In the genomic region with DNA sequence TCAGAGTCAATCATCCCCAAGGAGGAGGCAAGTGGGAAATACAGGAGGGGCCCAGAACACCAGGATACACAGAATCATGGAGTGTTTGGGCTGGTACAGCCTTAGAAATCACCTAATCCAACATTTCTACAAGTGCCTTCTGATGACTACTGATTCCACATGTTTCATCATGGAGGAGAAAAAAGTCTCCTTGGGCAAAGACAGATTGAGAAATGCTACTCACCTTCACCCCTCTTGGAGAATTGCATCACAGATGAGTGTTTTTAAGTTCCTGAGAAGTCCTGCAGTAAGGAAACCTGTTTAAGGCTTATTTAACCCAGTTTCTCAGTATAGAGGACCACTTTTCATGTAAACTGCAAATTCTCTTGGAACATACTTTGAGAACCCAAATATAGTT, we compare ENCODE assay signal across 17 cellular contexts. TPM values are rescaled to one million over a fixed set of nuclear protein-coding genes. Genes with fewer than 3 reads are reported as not detected.
DNase-seq lines count a peak whose midpoint lies in the region; ATAC-seq and TF ChIP-seq lines count a peak whose summit lies in the region.
"Had no signal": no experiment of that assay in that cellular context is flagged by ENCODE, and none has a peak within 500 bp of the region (broad histone marks: within the 10 kb centered on the region; RNA-seq: fewer than 3 reads in every experiment).

No MANE protein-coding gene starts in this region.

- no peak overlapping the region for H2BK5ac ChIP-seq in trophoblast cell (ENCODE audit: low read depth, low read length, poor library complexity)

- H3K4me1 ChIP-seq in trophoblast cell (ENCODE audit: control insufficient read depth in 1 of 2, insufficient read depth in 2 of 2, low read length in 2 of 2), result peaks cover 17 to 29% of the 10 kb centered on the region in 2 experiments
- H3K4me1 ChIP-seq: SJCRH30 had no signal

- peak overlapping the region; percentile 25 for H4K8ac ChIP-seq in trophoblast cell (ENCODE audit: low read depth, low read length)

- no peak overlapping the region for H3K23ac ChIP-seq in trophoblast cell (ENCODE audit: low read length)

- peak overlapping the region; percentile 46 for H2BK12ac ChIP-seq in trophoblast cell (ENCODE audit: low read length)

- H3K14ac ChIP-seq in trophoblast cell (ENCODE audit: low read length), result no peak overlapping the region

- ATAC-seq in HG03565 (IDR thresholded peaks at IDR 0.05; ENCODE audit: unreplicated experiment), result no peak

- no peak overlapping the region for H3K4me3 ChIP-seq in AG10803 (ENCODE audit: low read length)
- no peak overlapping the region for H3K4me3 ChIP-seq in epithelial cell of esophagus (ENCODE audit: low read length)
- no peak overlapping the region for H3K4me3 ChIP-seq in trophoblast cell (ENCODE audit: low read depth, low read length)
- H3K4me3 ChIP-seq: GM12878, HAP-1, K562, SJCRH30 had no signal

- H4K12ac ChIP-seq in trophoblast cell (ENCODE audit: low read depth, low read length), result no peak overlapping the region

- H2AK5ac ChIP-seq in trophoblast cell (ENCODE audit: low read length), result no peak overlapping the region

- H3K4ac ChIP-seq in trophoblast cell (ENCODE audit: low read depth, low read length), result no peak overlapping the region

- peaks cover 6% of the 10 kb centered on the region for H3K79me2 ChIP-seq in trophoblast cell (ENCODE audit: control insufficient read depth, insufficient read depth, low read length, poor library complexity)

- H2BK120ac ChIP-seq in trophoblast cell (ENCODE audit: insufficient read depth, low read length, poor library complexity), result peak overlapping the region; percentile 4

- peaks cover 11% of the 10 kb centered on the region for H3K79me1 ChIP-seq in trophoblast cell (ENCODE audit: low read length)

- no peaks in the 10 kb centered on the region for H3K9me3 ChIP-seq in trophoblast cell (ENCODE audit: insufficient read depth, low read depth, low read length)
- H3K9me3 ChIP-seq: Caco-2, HAP-1, SJCRH30 had no signal

- no peak overlapping the region for H3K4me2 ChIP-seq in trophoblast cell (ENCODE audit: low read length)

- H2AFZ ChIP-seq in trophoblast cell (ENCODE audit: insufficient read depth, low read length, poor library complexity), result no peak overlapping the region

- H3K9ac ChIP-seq in trophoblast cell (ENCODE audit: low read length), result no peak overlapping the region

- H3K36me3 ChIP-seq in trophoblast cell (ENCODE audit: control insufficient read depth in 1 of 2, insufficient read depth in 2 of 2, low read length in 2 of 2), result no peaks in the 10 kb centered on the region
- H3K36me3 ChIP-seq: HAP-1, SJCRH30 had no signal

- no peaks in the 10 kb centered on the region for H3K27me3 ChIP-seq in trophoblast cell (ENCODE audit: insufficient read depth, low read length)

- H3K18ac ChIP-seq in trophoblast cell (ENCODE audit: low read length), result no peak overlapping the region

- TF ChIP-seq CTCF in AG10803 (conservative IDR thresholded peaks at IDR 0.05; ENCODE audit: low read length) (no peak), epithelial cell of esophagus (IDR thresholded peaks at IDR 0.05; ENCODE audit: insufficient read depth, low read depth, low read length, missing control alignments) (no peak)

- peak overlapping the region; percentile 47 for H3K27ac ChIP-seq in trophoblast cell (ENCODE audit: low read depth, low read length)
- H3K27ac ChIP-seq: HL-60, SJCRH30 had no signal

- peak; percentile 62 for DNase-seq in AG10803 (ENCODE audit: low read depth)
- DNase-seq in NCI-H226, result peak; percentile 30
- peak; percentile 84 for DNase-seq in epithelial cell of esophagus (ENCODE audit: low read depth)
- no peak for DNase-seq in trophoblast cell
- no peak for DNase-seq in T-helper 2 cell
- no peak for DNase-seq in activated CD4-positive, CD25-positive, alpha-beta regulatory T cell treated with anti-CD3 and anti-CD28 coated beads, Interleukin-2, amount 50 U/mL, for 72 hours
- DNase-seq: NCI-H1436, NCI-H510A had no signal

- H4K91ac ChIP-seq in trophoblast cell (ENCODE audit: low read depth, low read length), result peak overlapping the region; percentile 36

RNA-seq across cellular contexts. Expression of a gene that starts 2.2 kb away (rescaled TPM):
- 56.0 and 60.2 TPM in 2 replicates for polyA plus RNA-seq in trophoblast cell (2013)
- polyA plus RNA-seq: CD4-positive, CD25-positive, alpha-beta regulatory T cell; GM12878; HepG2 had no signal

Comparison
In these comparisons a context has a peak if more than half of its experiments do, and no peak if none do; other contexts are left out.
1. DNase-seq: peak in AG10803 (single experiment), NCI-H226 (single experiment) and epithelial cell of esophagus (single experiment); none in trophoblast cell (0 of 2), T-helper 2 cell (0 of 5) and activated CD4-positive, CD25-positive, alpha-beta regulatory T cell treated with anti-CD3 and anti-CD28 coated beads, Interleukin-2, amount 50 U/mL, for 72 hours (single experiment).